ENCODE assay signal across 14 cellular contexts in the genomic region with DNA sequence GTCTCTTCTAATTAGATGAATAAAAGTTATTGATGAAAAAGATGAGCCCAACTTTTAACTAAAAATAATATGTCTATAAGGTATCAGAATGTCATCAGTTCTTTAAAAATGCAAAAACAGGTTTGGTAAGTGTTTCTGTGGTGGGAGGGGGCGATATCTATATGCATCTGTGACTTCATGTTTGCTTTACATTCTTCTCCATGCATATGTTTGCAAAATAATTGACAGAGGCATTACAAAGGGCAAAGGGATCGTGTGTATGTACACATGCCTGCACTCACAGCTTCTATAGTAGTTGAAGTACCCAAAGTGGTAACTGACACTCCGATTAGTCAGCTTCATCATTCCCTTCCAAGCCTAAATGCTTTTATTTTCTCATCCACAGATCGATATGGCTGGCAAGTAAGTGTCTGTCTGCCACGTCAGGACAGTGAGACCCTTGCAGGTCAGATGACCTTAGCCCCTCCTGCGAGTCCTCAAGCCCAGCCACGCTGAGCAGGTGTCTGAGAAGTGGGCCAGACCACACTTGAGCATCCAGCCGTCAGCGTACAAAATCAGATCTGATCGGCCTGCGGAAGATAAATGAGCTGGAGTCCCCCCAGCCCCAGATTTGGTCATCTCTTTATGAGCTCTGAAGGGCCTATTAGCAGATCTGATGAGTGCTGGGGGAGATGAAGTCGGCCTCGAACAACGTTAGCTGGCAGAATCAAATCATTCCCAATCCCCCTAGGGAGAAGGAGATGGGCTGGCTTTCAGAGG.
"Had no signal": no experiment of that assay in that cellular context is flagged by ENCODE, and none has a peak within 500 bp of the region (broad histone marks: within the 10 kb centered on the region; RNA-seq: fewer than 3 reads in every experiment).

No MANE protein-coding gene starts in this region.

- H3K9me3 ChIP-seq: ascending aorta, esophagus squamous epithelium, neutrophil, transverse colon had no signal

- H3K36me3 ChIP-seq: ascending aorta, cardiac muscle cell, esophagus squamous epithelium, neutrophil, transverse colon had no signal

- DNase-seq: activated CD8-positive, alpha-beta memory T cell treated with anti-CD3 and anti-CD28 coated beads, Interleukin-2, amount 50 U/mL, for 4 hours; activated CD8-positive, alpha-beta T cell treated with anti-CD3 and anti-CD28 coated beads for 36 hours; activated naive CD4-positive, alpha-beta T cell; esophagus squamous epithelium; foreskin fibroblast; immature natural killer cell; naive B cell; small intestine; transverse colon had no signal

- H3K27ac Mint-ChIP-seq: activated CD8-positive, alpha-beta T cell treated with anti-CD3 and anti-CD28 coated beads for 36 hours; immature natural killer cell; naive B cell; stimulated activated memory B cell treated with anti-CD40 and anti-IgM and Interleukin-4, amounts not matched to agents 10 μg/mL and 1 μg/mL and 100 μg/mL, for 72 hours had no signal

- H3K27ac ChIP-seq: ascending aorta, cardiac muscle cell, neutrophil, transverse colon, VCaP had no signal

- H3K36me3 Mint-ChIP-seq: immature natural killer cell; naive B cell; stimulated activated memory B cell treated with anti-CD40 and anti-IgM and Interleukin-4, amounts not matched to agents 10 μg/mL and 1 μg/mL and 100 μg/mL, for 72 hours had no signal

- H3K4me3 Mint-ChIP-seq: activated CD8-positive, alpha-beta T cell treated with anti-CD3 and anti-CD28 coated beads for 36 hours; immature natural killer cell; naive B cell; stimulated activated memory B cell treated with anti-CD40 and anti-IgM and Interleukin-4, amounts not matched to agents 10 μg/mL and 1 μg/mL and 100 μg/mL, for 72 hours had no signal

- ATAC-seq: activated CD8-positive, alpha-beta T cell treated with anti-CD3 and anti-CD28 coated beads for 36 hours; stimulated activated memory B cell treated with anti-CD40 and anti-IgM and Interleukin-4, amounts not matched to agents 10 μg/mL and 1 μg/mL and 100 μg/mL, for 72 hours had no signal

- H3K4me1 Mint-ChIP-seq: immature natural killer cell; naive B cell; stimulated activated memory B cell treated with anti-CD40 and anti-IgM and Interleukin-4, amounts not matched to agents 10 μg/mL and 1 μg/mL and 100 μg/mL, for 72 hours had no signal

- H3K27me3 ChIP-seq: ascending aorta, cardiac muscle cell, esophagus squamous epithelium, transverse colon had no signal

- H3K4me3 ChIP-seq: ascending aorta, cardiac muscle cell, esophagus squamous epithelium, transverse colon had no signal

- H3K4me1 ChIP-seq: transverse colon had no signal

- H3K9me3 Mint-ChIP-seq: activated CD8-positive, alpha-beta T cell treated with anti-CD3 and anti-CD28 coated beads for 36 hours; naive B cell; stimulated activated memory B cell treated with anti-CD40 and anti-IgM and Interleukin-4, amounts not matched to agents 10 μg/mL and 1 μg/mL and 100 μg/mL, for 72 hours had no signal
